Comparison of ENCODE assay signal across 24 cellular contexts in the genomic region with DNA sequence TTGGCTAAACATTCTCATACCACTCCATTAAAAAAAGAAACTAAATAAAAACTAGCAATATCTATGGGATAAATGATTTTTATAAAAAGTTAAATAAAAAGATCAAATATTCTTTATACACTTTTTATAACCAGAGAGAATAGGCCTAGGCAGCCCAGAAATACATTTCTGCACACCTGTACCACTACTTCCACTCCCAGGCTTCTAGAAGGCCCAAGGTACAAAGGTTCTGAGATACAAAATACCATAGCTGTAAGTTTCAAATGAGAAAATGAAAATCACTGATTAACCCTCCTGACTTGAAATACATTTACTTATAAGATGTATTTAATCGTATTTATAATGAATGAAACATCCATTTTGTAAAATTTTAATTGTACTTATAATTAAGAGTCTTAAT.
"Had no signal": no experiment of that assay in that cellular context is flagged by ENCODE, and none has a peak within 500 bp of the region (broad histone marks: within the 10 kb centered on the region; RNA-seq: fewer than 3 reads in every experiment).

No MANE protein-coding gene starts in this region.

- H3K9me3 Mint-ChIP-seq: immature natural killer cell; mesothelial cell of epicardium; naive thymus-derived CD4-positive, alpha-beta T cell; natural killer cell treated with Interleukin-12 subunit alpha and Interleukin-12 subunit beta and Interleukin-15 and Interleukin-18, amount 100 ng/mL, for 72 hours; stimulated activated memory B cell treated with anti-CD40 and anti-IgM and Interleukin-4, amounts not matched to agents 10 μg/mL and 1 μg/mL and 100 μg/mL, for 72 hours; stimulated activated naive CD8-positive, alpha-beta T cell treated with anti-CD3 and anti-CD28 coated beads, Interleukin-15, amount 100 ng/mL, for 72 hours; type B pancreatic cell had no signal

- DNase-seq: hypothalamus; immature natural killer cell; left lung; lower lobe of right lung; mammary epithelial cell; mesenchymal stem cell; naive thymus-derived CD4-positive, alpha-beta T cell; ovary; spleen; stimulated activated CD4-positive, alpha-beta T cell treated with anti-CD3 and anti-CD28 coated beads, Interleukin-4, amount 100 ng/mL, for 4 hours; stimulated activated CD8-positive, alpha-beta memory T cell treated with anti-CD3 and anti-CD28 coated beads, Interleukin-4, amount 100 ng/mL, for 48 hours; stimulated activated naive CD4-positive, alpha-beta T cell treated with Interleukin-2 at 50 U/mL for 16 hours; stimulated activated naive CD8-positive, alpha-beta T cell treated with anti-CD3 and anti-CD28 coated beads, Interleukin-15, amount 100 ng/mL, for 72 hours; substantia nigra; uterus had no signal

- H3K27ac ChIP-seq: left lung, lower lobe of right lung, ovary, right atrium auricular region, skin epidermis, spleen, tibial nerve, uterus had no signal

- H3K27me3 Mint-ChIP-seq: naive thymus-derived CD4-positive, alpha-beta T cell; natural killer cell treated with Interleukin-12 subunit alpha and Interleukin-12 subunit beta and Interleukin-15 and Interleukin-18, amount 100 ng/mL, for 72 hours; progenitor cell of endocrine pancreas; stimulated activated memory B cell treated with anti-CD40 and anti-IgM and Interleukin-4, amounts not matched to agents 10 μg/mL and 1 μg/mL and 100 μg/mL, for 72 hours; stimulated activated naive CD8-positive, alpha-beta T cell treated with anti-CD3 and anti-CD28 coated beads, Interleukin-15, amount 100 ng/mL, for 72 hours; type B pancreatic cell had no signal

- ATAC-seq: left lung; lower lobe of right lung; naive thymus-derived CD4-positive, alpha-beta T cell; natural killer cell treated with Interleukin-12 subunit alpha and Interleukin-12 subunit beta and Interleukin-15 and Interleukin-18, amount 100 ng/mL, for 72 hours; sciatic nerve; stimulated activated memory B cell treated with anti-CD40 and anti-IgM and Interleukin-4, amounts not matched to agents 10 μg/mL and 1 μg/mL and 100 μg/mL, for 72 hours; stimulated activated naive CD8-positive, alpha-beta T cell treated with anti-CD3 and anti-CD28 coated beads, Interleukin-15, amount 100 ng/mL, for 72 hours had no signal

- H3K4me1 Mint-ChIP-seq: immature natural killer cell; stimulated activated memory B cell treated with anti-CD40 and anti-IgM and Interleukin-4, amounts not matched to agents 10 μg/mL and 1 μg/mL and 100 μg/mL, for 72 hours; stimulated activated naive CD8-positive, alpha-beta T cell treated with anti-CD3 and anti-CD28 coated beads, Interleukin-15, amount 100 ng/mL, for 72 hours had no signal

- H3K4me3 Mint-ChIP-seq: immature natural killer cell; mesothelial cell of epicardium; naive thymus-derived CD4-positive, alpha-beta T cell; natural killer cell treated with Interleukin-12 subunit alpha and Interleukin-12 subunit beta and Interleukin-15 and Interleukin-18, amount 100 ng/mL, for 72 hours; stimulated activated memory B cell treated with anti-CD40 and anti-IgM and Interleukin-4, amounts not matched to agents 10 μg/mL and 1 μg/mL and 100 μg/mL, for 72 hours; stimulated activated naive CD8-positive, alpha-beta T cell treated with anti-CD3 and anti-CD28 coated beads, Interleukin-15, amount 100 ng/mL, for 72 hours had no signal

- H3K36me3 ChIP-seq: left lung, lower lobe of right lung, ovary, right atrium auricular region, uterus had no signal

- H3K27ac Mint-ChIP-seq: immature natural killer cell; naive thymus-derived CD4-positive, alpha-beta T cell; natural killer cell treated with Interleukin-12 subunit alpha and Interleukin-12 subunit beta and Interleukin-15 and Interleukin-18, amount 100 ng/mL, for 72 hours; progenitor cell of endocrine pancreas; stimulated activated memory B cell treated with anti-CD40 and anti-IgM and Interleukin-4, amounts not matched to agents 10 μg/mL and 1 μg/mL and 100 μg/mL, for 72 hours; stimulated activated naive CD8-positive, alpha-beta T cell treated with anti-CD3 and anti-CD28 coated beads, Interleukin-15, amount 100 ng/mL, for 72 hours; type B pancreatic cell had no signal

- H3K9me3 ChIP-seq: left lung, lower lobe of right lung, ovary, right atrium auricular region, spleen, tibial nerve, uterus had no signal

- H3K4me3 ChIP-seq: left lung, lower lobe of right lung, ovary, right atrium auricular region, skin epidermis, spleen, tibial nerve, uterus had no signal

- H3K4me1 ChIP-seq: left lung, lower lobe of right lung, right atrium auricular region, spleen, tibial nerve, uterus had no signal

- H3K36me3 Mint-ChIP-seq: immature natural killer cell; mesothelial cell of epicardium; natural killer cell treated with Interleukin-12 subunit alpha and Interleukin-12 subunit beta and Interleukin-15 and Interleukin-18, amount 100 ng/mL, for 72 hours; type B pancreatic cell had no signal

- H3K27me3 ChIP-seq: left lung, ovary, right atrium auricular region, spleen, tibial nerve, uterus had no signal
